In the genomic region with DNA sequence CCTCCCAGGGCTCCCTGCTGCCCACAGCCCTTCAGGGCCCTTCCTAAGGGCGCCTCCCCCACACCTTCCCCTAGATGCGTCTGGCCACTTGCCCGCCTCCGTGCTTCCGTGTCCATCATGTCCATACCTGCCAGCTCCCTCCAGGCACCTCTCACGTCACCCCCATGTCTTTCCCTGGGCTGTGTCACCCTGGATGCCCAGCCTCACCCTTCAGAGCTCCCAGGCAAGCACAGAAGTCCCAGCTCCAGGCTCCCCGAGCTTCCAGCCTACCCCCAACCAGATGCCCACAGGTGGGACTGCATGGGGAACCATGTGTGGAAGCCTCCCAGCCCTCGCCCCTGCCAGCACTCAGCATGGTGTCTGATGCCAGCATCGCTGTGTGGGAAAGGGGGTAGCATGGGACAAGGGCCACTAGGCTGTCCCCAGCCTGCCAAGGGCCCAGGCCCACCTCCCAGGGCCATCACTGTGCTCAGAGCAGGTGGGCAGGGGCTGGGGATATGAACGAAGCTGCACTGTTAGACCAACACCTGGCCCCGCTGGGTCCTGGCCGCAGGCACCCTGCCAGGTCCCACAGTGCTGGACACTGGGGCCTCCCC, we compare ENCODE assay signal across 1 cellular context.
TF ChIP-seq lines count a peak whose summit lies in the region.

No MANE protein-coding gene starts in this region.

TF ChIP-seq in IMR-90, 13 proteins besides CTCF, POLR2A, EP300 and RAD21:
- TF ChIP-seq MAZ (IDR thresholded peaks at IDR 0.05; ENCODE audit: borderline replicate concordance, low read depth, low read length) (no peak), RFX5 (IDR thresholded peaks at IDR 0.05; ENCODE audit: low read depth, low read length) (no peak), NFE2L2 (IDR thresholded peaks at IDR 0.05; ENCODE audit: low read depth, low read length) (no peak), CHD1 (IDR thresholded peaks at IDR 0.05; ENCODE audit: low read depth, low read length) (no peak), MXI1 (IDR thresholded peaks at IDR 0.05; ENCODE audit: borderline replicate concordance, low read depth, low read length) (no peak), ELK1 (IDR thresholded peaks at IDR 0.05; ENCODE audit: borderline replicate concordance, low read depth, low read length) (no peak), SMC3 (IDR thresholded peaks at IDR 0.05; ENCODE audit: low read depth, low read length) (no peak), BHLHE40 (IDR thresholded peaks at IDR 0.05; ENCODE audit: low read depth, low read length) (no peak), CEBPB (IDR thresholded peaks at IDR 0.05; ENCODE audit: low read depth, low read length) (no peak), MAFK (IDR thresholded peaks at IDR 0.05; ENCODE audit: low read depth, low read length) (no peak), FOS (IDR thresholded peaks at IDR 0.05; ENCODE audit: low read depth, low read length) (no peak), USF2 (IDR thresholded peaks at IDR 0.05; ENCODE audit: low read depth, low read length) (no peak), RCOR1 (IDR thresholded peaks at IDR 0.05; ENCODE audit: insufficient replicate concordance, low read length) (no peak)
